In genomic region chr22:32333141-32333768, GRCh38 we compare ENCODE assay signal across 20 cellular contexts. TPM values are rescaled to one million over a fixed set of nuclear protein-coding genes. Genes with fewer than 3 reads are reported as not detected.
"Had no signal": no experiment of that assay in that cellular context is flagged by ENCODE, and none has a peak within 500 bp of the region (broad histone marks: within the 10 kb centered on the region; RNA-seq: fewer than 3 reads in every experiment).

No MANE protein-coding gene starts in this region.

- H3K9me3 ChIP-seq: lower lobe of right lung, suprapubic skin had no signal

- H3K4me3 ChIP-seq: lower lobe of right lung, skin epidermis, suprapubic skin had no signal

- H3K36me3 Mint-ChIP-seq: immature natural killer cell, T-cell had no signal

- H3K27ac Mint-ChIP-seq: immature natural killer cell, T-cell had no signal

- ATAC-seq: lower lobe of right lung, T-cell had no signal

- H3K4me1 Mint-ChIP-seq: immature natural killer cell, T-cell had no signal

- H3K4me3 Mint-ChIP-seq: immature natural killer cell, T-cell had no signal

- DNase-seq: activated CD4-positive, alpha-beta T cell treated with anti-CD3 and anti-CD28 coated beads, Interleukin-2, amount 50 U/mL, for 48 hours; activated CD4-positive, CD25-positive, alpha-beta regulatory T cell treated with anti-CD3 and anti-CD28 coated beads, Interleukin-2, amount 50 U/mL, for 72 hours; activated naive CD4-positive, alpha-beta T cell treated with Interleukin-2 at 50 U/mL for 16 hours; anterior cingulate cortex; brain microvascular endothelial cell; cerebellar nuclear complex; dermis blood vessel endothelial cell; immature natural killer cell; lower lobe of right lung; midbrain; stimulated activated CD4-positive, alpha-beta T cell treated with anti-CD3 and anti-CD28 coated beads, Interleukin-4, amount 100 ng/mL, for 24 hours; stimulated activated naive CD4-positive, alpha-beta T cell treated with Interleukin-2 at 50 U/mL for 16 hours; T1000; trophoblast cell had no signal

- H3K27me3 ChIP-seq: brain microvascular endothelial cell had no signal

- H3K36me3 ChIP-seq: brain microvascular endothelial cell, lower lobe of right lung, suprapubic skin had no signal

- H3K27ac ChIP-seq: brain microvascular endothelial cell, lower lobe of right lung, skin epidermis, suprapubic skin had no signal

- H3K9me3 Mint-ChIP-seq: immature natural killer cell, T-cell had no signal

RNA-seq across cellular contexts. Expression of gene RFPL3, which starts 24.4 kb away (rescaled TPM):
- total RNA-seq: dermis blood vessel endothelial cell, epithelial cell of proximal tubule, frontal cortex, lower lobe of right lung, myocyte, suprapubic skin, T-cell had no signal
- polyA plus RNA-seq: immature natural killer cell had no signal
